32 cellular contexts compared by ENCODE assay signal in the genomic region with DNA sequence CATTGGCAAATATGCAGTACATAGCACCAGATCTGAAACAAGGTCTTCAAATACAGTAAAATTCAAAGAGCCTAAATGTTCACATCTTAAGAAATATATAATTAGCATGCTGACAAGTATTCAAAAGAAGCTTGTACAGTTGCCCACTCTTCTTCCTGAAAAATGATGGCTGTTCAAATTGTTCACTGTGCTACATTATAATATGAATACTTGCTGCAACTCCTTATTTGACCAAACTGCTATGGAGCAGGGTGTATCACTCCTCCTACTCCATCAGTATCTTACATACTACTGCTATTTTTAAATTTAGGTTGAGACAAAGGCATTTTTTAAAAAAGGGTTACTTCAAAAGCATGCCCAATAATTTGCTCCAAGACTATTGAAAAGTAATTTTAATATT.
"Had no signal": no experiment of that assay in that cellular context is flagged by ENCODE, and none has a peak within 500 bp of the region (broad histone marks: within the 10 kb centered on the region; RNA-seq: fewer than 3 reads in every experiment).

No MANE protein-coding gene starts in this region.

- H3K4me3 Mint-ChIP-seq: activated B cell treated with CpG ODN at 0.5 μM for 24 hours; activated CD4-positive, alpha-beta memory T cell treated with anti-CD3 and anti-CD28 coated beads, Interleukin-2, amount 10 ng/mL, durations not matched to agents 7 days and 5 days; activated naive CD4-positive, alpha-beta T cell treated with anti-CD3 and anti-CD28 coated beads for 36 hours; T-cell had no signal

- H3K9me3 Mint-ChIP-seq: activated B cell treated with CpG ODN at 0.5 μM for 24 hours; activated CD4-positive, alpha-beta memory T cell treated with anti-CD3 and anti-CD28 coated beads, Interleukin-2, amount 10 ng/mL, durations not matched to agents 7 days and 5 days; activated naive CD4-positive, alpha-beta T cell treated with anti-CD3 and anti-CD28 coated beads for 36 hours; activated naive CD4-positive, alpha-beta T cell treated with anti-CD3 and anti-CD28 coated beads, Interleukin-2, amount 50 U/mL, for 72 hours; T-cell had no signal

- DNase-seq: activated B cell treated with CpG ODN at 0.5 μM for 24 hours; activated CD4-positive, alpha-beta memory T cell treated with anti-CD3 and anti-CD28 coated beads, Interleukin-2, amount 10 ng/mL, durations not matched to agents 7 days and 5 days; activated CD4-positive, alpha-beta T cell treated with anti-CD3 and anti-CD28 coated beads for 1 hour; activated CD4-positive, alpha-beta T cell treated with anti-CD3 and anti-CD28 coated beads for 48 hours; activated gamma-delta T cell treated with Interleukin-2 at 50 U/mL for 16 hours; activated naive CD4-positive, alpha-beta T cell treated with anti-CD3 and anti-CD28 coated beads for 36 hours; amniotic stem cell; aorta; Kasumi-1; KG1; MG63; NCI-H1048; NCI-H1105 treated with DMSO at 0.1 percent for 48 hours; NCI-H1436; NCI-H1694; NCI-H1930; NCI-H2081 treated with DMSO at 0.1 percent for 48 hours; NCI-H226; NCI-H446 treated with DMSO at 0.1 percent for 48 hours; NCI-H524 treated with DMSO at 0.1 percent for 48 hours; PC-3; Peyer's patch; RPMI8226; SIG-M5; T-cell; T-helper 2 cell; T-helper 9 cell had no signal

- H3K27me3 ChIP-seq: cardiac muscle cell, MG63, Peyer's patch had no signal

- H3K4me3 ChIP-seq: cardiac muscle cell, MG63, Peyer's patch had no signal

- H3K27ac ChIP-seq: cardiac muscle cell, Peyer's patch, VCaP had no signal

- H3K27me3 Mint-ChIP-seq: activated B cell treated with CpG ODN at 0.5 μM for 24 hours; activated CD4-positive, alpha-beta memory T cell treated with anti-CD3 and anti-CD28 coated beads, Interleukin-2, amount 10 ng/mL, durations not matched to agents 7 days and 5 days; T-cell had no signal

- H3K27ac Mint-ChIP-seq: activated CD4-positive, alpha-beta memory T cell treated with anti-CD3 and anti-CD28 coated beads, Interleukin-2, amount 10 ng/mL, durations not matched to agents 7 days and 5 days; activated naive CD4-positive, alpha-beta T cell treated with anti-CD3 and anti-CD28 coated beads for 36 hours; activated naive CD4-positive, alpha-beta T cell treated with anti-CD3 and anti-CD28 coated beads, Interleukin-2, amount 50 U/mL, for 72 hours had no signal

- ATAC-seq: activated naive CD4-positive, alpha-beta T cell treated with anti-CD3 and anti-CD28 coated beads, Interleukin-2, amount 50 U/mL, for 72 hours; PC-3; Right ventricle myocardium inferior; SK-N-SH treated with all-trans-retinoic acid at 6 μM for 48 hours; T-cell had no signal

- H3K9me3 ChIP-seq: MG63, Peyer's patch had no signal

- H3K4me1 ChIP-seq: Peyer's patch had no signal
